In the genomic region with DNA sequence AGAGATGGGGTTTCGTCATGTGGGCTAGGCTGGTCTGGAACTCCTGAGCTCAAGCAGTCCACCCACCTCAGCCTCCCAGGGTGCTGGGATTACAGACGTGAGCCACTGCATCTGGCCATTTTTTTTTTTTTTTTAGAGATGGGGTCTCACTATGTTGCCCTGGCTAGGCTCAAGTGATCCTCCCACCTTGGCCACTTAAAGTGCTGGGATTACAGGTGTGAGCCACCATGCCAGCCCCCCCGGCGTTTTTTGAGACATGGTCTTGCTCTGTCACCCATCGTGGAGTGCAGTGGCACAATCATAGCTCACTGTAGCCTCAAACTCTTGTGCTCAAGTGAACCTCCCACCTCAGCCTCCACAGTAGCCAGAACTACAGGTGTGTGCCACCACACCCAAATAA, we compare ENCODE assay signal across 28 cellular contexts. TPM values are rescaled to one million over a fixed set of nuclear protein-coding genes. Genes with fewer than 3 reads are reported as not detected.
"Had no signal": no experiment of that assay in that cellular context is flagged by ENCODE, and none has a peak within 500 bp of the region (broad histone marks: within the 10 kb centered on the region; RNA-seq: fewer than 3 reads in every experiment).

No MANE protein-coding gene starts in this region.

- H3K36me3 ChIP-seq: ascending aorta, breast epithelium, cardiac muscle cell, esophagus squamous epithelium, gastroesophageal sphincter had no signal

- H3K9me3 ChIP-seq: ascending aorta, breast epithelium, esophagus squamous epithelium, gastroesophageal sphincter had no signal

- FAIRE-seq: colon had no signal

- H3K27ac ChIP-seq: ascending aorta, breast epithelium, cardiac muscle cell, esophagus squamous epithelium, gastroesophageal sphincter had no signal

- DNase-seq: activated CD4-positive, alpha-beta memory T cell treated with anti-CD3 and anti-CD28 coated beads for 36 hours; activated CD4-positive, alpha-beta T cell treated with anti-CD3 and anti-CD28 coated beads for 36 hours; activated CD4-positive, alpha-beta T cell treated with anti-CD3 and anti-CD28 coated beads, Interleukin-2, amount 10 ng/mL, durations not matched to agents 24 days and 14 days; activated CD4-positive, CD25-positive, alpha-beta regulatory T cell; activated CD4-positive, CD25-positive, alpha-beta regulatory T cell treated with anti-CD3 and anti-CD28 coated beads, Interleukin-2, amount 50 U/mL, for 72 hours; activated CD8-positive, alpha-beta T cell treated with anti-CD3 and anti-CD28 coated beads, Interleukin-2, amount 10 ng/mL, durations not matched to agents 7 days and 5 days; activated gamma-delta T cell; activated naive CD4-positive, alpha-beta T cell; activated naive CD4-positive, alpha-beta T cell treated with anti-CD3 and anti-CD28 coated beads, Interleukin-2, amount 10 ng/mL, durations not matched to agents 7 days and 5 days; activated naive CD8-positive, alpha-beta T cell treated with anti-CD3 and anti-CD28 coated beads, Interleukin-2, amount 10 ng/mL, durations not matched to agents 7 days and 5 days; activated T-cell treated with anti-CD3 and anti-CD28 coated beads for 4 hours; activated T-cell treated with anti-CD3 and anti-CD28 coated beads, Interleukin-2, amount 50 U/mL, for 72 hours; cortex of kidney; dermis blood vessel endothelial cell; effector CD4-positive, alpha-beta T cell; effector memory CD8-positive, alpha-beta T cell; erythroblast; esophagus squamous epithelium; foreskin melanocyte; T-helper 1 cell; T-helper 17 cell had no signal

- ATAC-seq: activated CD4-positive, alpha-beta T cell treated with anti-CD3 and anti-CD28 coated beads for 36 hours; activated CD8-positive, alpha-beta T cell treated with anti-CD3 and anti-CD28 coated beads, Interleukin-2, amount 10 ng/mL, durations not matched to agents 7 days and 5 days; activated naive CD4-positive, alpha-beta T cell treated with anti-CD3 and anti-CD28 coated beads, Interleukin-2, amount 50 U/mL, for 72 hours; activated T-cell treated with anti-CD3 and anti-CD28 coated beads, Interleukin-2, amount 50 U/mL, for 72 hours; effector memory CD8-positive, alpha-beta T cell; gastroesophageal sphincter; T-helper 17 cell had no signal

- H3K27me3 ChIP-seq: ascending aorta, breast epithelium, cardiac muscle cell, esophagus squamous epithelium, gastroesophageal sphincter had no signal

- H3K4me1 ChIP-seq: ascending aorta, breast epithelium, esophagus squamous epithelium, gastroesophageal sphincter had no signal

- H3K4me3 ChIP-seq: ascending aorta, breast epithelium, cardiac muscle cell, esophagus squamous epithelium, gastroesophageal sphincter had no signal

RNA-seq across cellular contexts. Expression of a gene that starts 45.6 kb away (rescaled TPM):
- total RNA-seq: activated CD4-positive, alpha-beta memory T cell treated with anti-CD3 and anti-CD28 coated beads for 36 hours; activated CD4-positive, alpha-beta T cell treated with anti-CD3 and anti-CD28 coated beads for 36 hours; activated CD4-positive, alpha-beta T cell treated with anti-CD3 and anti-CD28 coated beads, Interleukin-2, amount 10 ng/mL, durations not matched to agents 24 days and 14 days; activated CD8-positive, alpha-beta T cell treated with anti-CD3 and anti-CD28 coated beads, Interleukin-2, amount 10 ng/mL, durations not matched to agents 7 days and 5 days; activated naive CD8-positive, alpha-beta T cell treated with anti-CD3 and anti-CD28 coated beads, Interleukin-2, amount 10 ng/mL, durations not matched to agents 7 days and 5 days; T-helper 17 cell had no signal
- polyA plus RNA-seq: fibroblast of lung had no signal
